8 cellular contexts compared by ENCODE assay signal in the genomic region with DNA sequence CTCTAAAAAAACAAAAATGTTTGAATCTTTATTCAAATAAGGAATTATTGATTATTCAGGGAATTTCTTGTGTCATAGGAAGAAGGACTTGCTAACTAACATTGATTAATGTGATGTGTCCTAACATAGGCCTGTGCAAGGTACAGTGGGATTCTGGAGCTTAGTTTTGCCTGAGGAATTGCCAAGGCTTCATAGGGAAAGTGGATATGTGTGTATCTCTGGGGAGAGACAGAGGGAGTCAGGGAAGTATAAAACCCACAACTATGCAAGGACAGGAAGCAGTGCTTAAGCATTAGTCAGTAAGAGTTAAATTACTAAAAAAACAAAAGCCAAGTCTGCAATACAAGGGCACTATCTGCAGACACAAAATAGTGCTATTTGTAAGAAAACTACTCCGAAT. TPM values are rescaled to one million over a fixed set of nuclear protein-coding genes. Genes with fewer than 3 reads are reported as not detected.
DNase-seq lines count a peak whose midpoint lies in the region; ATAC-seq lines count a peak whose summit lies in the region.

No MANE protein-coding gene starts in this region.

- no peaks in the 10 kb centered on the region for H3K9me3 ChIP-seq in SJCRH30 (replicated peaks)

- CTCF ChIA-PET in activated naive CD4-positive, alpha-beta T cell treated with anti-CD3 and anti-CD28 coated beads for 36 hours (lab: Charles Lee), result interaction anchor here (0.5 to 0.6 kb wide), 2 partner anchors 10 to 518 kb away, joined by 3 read pairs; no protein-coding TSS in a partner anchor

- H3K4me1 ChIP-seq in SJCRH30, result peaks cover 49% of the 10 kb centered on the region

- no peaks in the 10 kb centered on the region for H3K27me3 ChIP-seq in SJCRH30

- no peaks in the 10 kb centered on the region for H3K27me3 Mint-ChIP-seq in activated naive CD4-positive, alpha-beta T cell treated with anti-CD3 and anti-CD28 coated beads for 36 hours (ENCODE audit: low read depth)
- no peaks in the 10 kb centered on the region for H3K27me3 Mint-ChIP-seq in stimulated activated naive B cell treated with anti-CD40 and anti-IgM and Interleukin-4, amounts not matched to agents 10 μg/mL and 1 μg/mL and 100 μg/mL, for 72 hours

- peak overlapping the region; percentile 56 for H3K27ac ChIP-seq in SJCRH30

- intact Hi-C loops in activated naive CD4-positive, alpha-beta T cell treated with anti-CD3 and anti-CD28 coated beads for 36 hours (cut with micrococcal nuclease), result loop anchor here (1.0 to 2.0 kb wide), 3 partner anchors 9 to 121 kb away; no protein-coding TSS in a partner anchor

- no peak overlapping the region; the same call in 1 of the 2 replicates for H3K4me3 ChIP-seq in SJCRH30

- H3K36me3 Mint-ChIP-seq in activated naive CD4-positive, alpha-beta T cell treated with anti-CD3 and anti-CD28 coated beads for 36 hours (ENCODE audit: low read depth), result no peaks in the 10 kb centered on the region
- peaks cover 11 to 12% of the 10 kb centered on the region in 2 donors for H3K36me3 Mint-ChIP-seq in stimulated activated naive B cell treated with anti-CD40 and anti-IgM and Interleukin-4, amounts not matched to agents 10 μg/mL and 1 μg/mL and 100 μg/mL, for 72 hours

- peaks cover 3% of the 10 kb centered on the region for H3K9me3 Mint-ChIP-seq in activated naive CD4-positive, alpha-beta T cell treated with anti-CD3 and anti-CD28 coated beads for 36 hours
- no peaks in the 10 kb centered on the region for H3K9me3 Mint-ChIP-seq in stimulated activated naive B cell treated with anti-CD40 and anti-IgM and Interleukin-4, amounts not matched to agents 10 μg/mL and 1 μg/mL and 100 μg/mL, for 72 hours

- H3K36me3 ChIP-seq in SJCRH30, result no peaks in the 10 kb centered on the region

- H3K4me1 Mint-ChIP-seq in activated naive CD4-positive, alpha-beta T cell treated with anti-CD3 and anti-CD28 coated beads for 36 hours (ENCODE audit: low read depth), result peaks cover 40% of the 10 kb centered on the region
- peaks cover 34 to 50% of the 10 kb centered on the region in 2 donors for H3K4me1 Mint-ChIP-seq in stimulated activated naive B cell treated with anti-CD40 and anti-IgM and Interleukin-4, amounts not matched to agents 10 μg/mL and 1 μg/mL and 100 μg/mL, for 72 hours

- no peak overlapping the region for H3K4me3 Mint-ChIP-seq in activated naive CD4-positive, alpha-beta T cell treated with anti-CD3 and anti-CD28 coated beads for 36 hours
- H3K4me3 Mint-ChIP-seq in stimulated activated naive B cell treated with anti-CD40 and anti-IgM and Interleukin-4, amounts not matched to agents 10 μg/mL and 1 μg/mL and 100 μg/mL, for 72 hours, result no peak overlapping the region

- ATAC-seq in stimulated activated naive B cell treated with anti-CD40 and anti-IgM and Interleukin-4, amounts not matched to agents 10 μg/mL and 1 μg/mL and 100 μg/mL, for 72 hours (replicated peaks), result no peak
- no peak for ATAC-seq in GM21526 (IDR thresholded peaks at IDR 0.05; ENCODE audit: low FRiP score, unreplicated experiment)

- peak overlapping the region; percentile 9 for H3K27ac Mint-ChIP-seq in activated naive CD4-positive, alpha-beta T cell treated with anti-CD3 and anti-CD28 coated beads for 36 hours
- peak overlapping the region; percentile 32 for H3K27ac Mint-ChIP-seq in stimulated activated naive B cell treated with anti-CD40 and anti-IgM and Interleukin-4, amounts not matched to agents 10 μg/mL and 1 μg/mL and 100 μg/mL, for 72 hours

- DNase-seq in activated naive CD4-positive, alpha-beta T cell treated with anti-CD3 and anti-CD28 coated beads for 36 hours, result no peak
- no peak for DNase-seq in activated naive CD4-positive, alpha-beta T cell treated with Interleukin-2 at 50 U/mL for 16 hours
- DNase-seq in SJCRH30 (peak; percentile 55 to 87), fibroblast of gingiva (ENCODE audit: low read depth) (peak; percentile 93), SK-N-DZ (ENCODE audit: low spot score) (no peak)
- no peak for DNase-seq in stimulated activated naive B cell treated with anti-CD40 and anti-IgM and Interleukin-4, amounts not matched to agents 10 μg/mL and 1 μg/mL and 100 μg/mL, for 72 hours
- no peak for DNase-seq in activated CD4-positive, alpha-beta T cell treated with anti-CD3 and anti-CD28 coated beads, Interleukin-2, amount 50 U/mL, for 1 hour

RNA-seq across cellular contexts. Expression of a gene that starts 59.6 kb away (rescaled TPM):
- 10 to 100 TPM in 1 of 2 experiments, 1 to 10 TPM in 1; 8.3 to 11.3 TPM for total RNA-seq in activated naive CD4-positive, alpha-beta T cell treated with anti-CD3 and anti-CD28 coated beads for 36 hours
- total RNA-seq in SJCRH30 (2014; rRNA removed; shearing (Covaris generic)), result 11.2 and 13.2 TPM in 2 replicates
- 3.0 and 3.1 TPM in 2 replicates for polyA plus RNA-seq in SK-N-DZ (2014; cell fraction: cytosol; rRNA removed)
- polyA plus RNA-seq in SK-N-DZ (2014; cell fraction: nucleus; rRNA removed), result 9.2 and 17.3 TPM in 2 replicates

Comparison
In these comparisons a context has a peak if more than half of its experiments do, and no peak if none do; other contexts are left out.
1. DNase-seq: peak in SJCRH30 (2 of 2) and fibroblast of gingiva (single experiment); none in activated naive CD4-positive, alpha-beta T cell treated with anti-CD3 and anti-CD28 coated beads for 36 hours (single experiment), activated naive CD4-positive, alpha-beta T cell treated with Interleukin-2 at 50 U/mL for 16 hours (single experiment), stimulated activated naive B cell treated with anti-CD40 and anti-IgM and Interleukin-4, amounts not matched to agents 10 μg/mL and 1 μg/mL and 100 μg/mL, for 72 hours (single experiment), activated CD4-positive, alpha-beta T cell treated with anti-CD3 and anti-CD28 coated beads, Interleukin-2, amount 50 U/mL, for 1 hour (single experiment) and SK-N-DZ (single experiment).